ENCODE assay signal across 8 cellular contexts in the genomic region with DNA sequence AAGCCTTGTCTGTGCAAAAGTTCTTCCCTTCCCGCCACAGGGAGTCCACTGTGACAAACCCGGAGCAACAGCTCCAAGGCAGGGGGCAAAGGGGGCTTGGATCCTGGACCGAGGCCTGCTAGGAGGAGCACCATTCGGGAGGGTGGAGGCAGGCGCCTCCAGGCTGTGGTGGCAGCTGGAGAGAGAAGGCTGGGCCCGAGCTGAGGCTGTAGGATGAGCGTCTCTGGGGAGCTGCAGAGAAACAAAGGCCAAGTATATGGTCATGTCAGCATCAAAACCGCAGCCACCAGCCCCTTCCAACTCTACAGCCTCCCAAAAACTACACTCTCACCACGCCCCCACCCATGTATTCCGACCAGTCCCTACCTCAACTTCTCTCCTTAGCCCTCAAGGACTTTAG. TPM values are rescaled to one million over a fixed set of nuclear protein-coding genes. Genes with fewer than 3 reads are reported as not detected.
A peak's percentile ranks its signal among the peaks of the same experiment; 100 is the strongest.
DNase-seq lines count a peak whose midpoint lies in the region; ATAC-seq and TF ChIP-seq lines count a peak whose summit lies in the region.

No MANE protein-coding gene starts in this region.

- H3K4me1 ChIP-seq in HEK293 (ENCODE audit: control insufficient read depth, insufficient read depth, low read length) = no peaks in the 10 kb centered on the region
- peaks cover 32% of the 10 kb centered on the region for H3K4me1 ChIP-seq in right cardiac atrium (ENCODE audit: control insufficient read depth, insufficient read depth, low read length)

- H3K9me3 Mint-ChIP-seq in activated CD8-positive, alpha-beta T cell treated with anti-CD3 and anti-CD28 coated beads, Interleukin-2, amount 10 ng/mL, durations not matched to agents 7 days and 5 days (ENCODE audit: insufficient read depth) = no peaks in the 10 kb centered on the region

- intact Hi-C loops in right cardiac atrium (cut with DNase I) = no loop called here

- H3K27me3 ChIP-seq in right cardiac atrium (ENCODE audit: control insufficient read depth, insufficient read depth) = no peaks in the 10 kb centered on the region

- TF ChIP-seq CTCF in HEK293 (tag by site-specific recombination; IDR thresholded peaks at IDR 0.05) = no peak

- CTCF ChIA-PET in HEK293 (lab: Yijun Ruan, JAX) = no interaction called here
- CTCF ChIA-PET in activated CD8-positive, alpha-beta T cell treated with anti-CD3 and anti-CD28 coated beads, Interleukin-2, amount 10 ng/mL, durations not matched to agents 7 days and 5 days (lab: Charles Lee) = interaction anchor here (4.9 kb wide), 1 partner anchor 12 kb away, joined by 69 read pairs; a partner anchor contains a TSS

- H3K27ac ChIP-seq in HEK293 (ENCODE audit: extremely low read depth, low read depth, low read length) = no peak overlapping the region
- peak overlapping the region; percentile 86 for H3K27ac ChIP-seq in right cardiac atrium (ENCODE audit: low read length)
- H3K27ac ChIP-seq in skin epidermis = peak overlapping the region; percentile 45 to 99 (median 93)

- TF ChIP-seq POLR2A in GM18505 (IDR thresholded peaks at IDR 0.05; ENCODE audit: borderline replicate concordance, extremely low read depth, insufficient read depth, insufficient read length) = no peak

- H3K4me3 ChIP-seq in HEK293 (ENCODE audit: low read depth, low read length) = peak overlapping the region; percentile 65
- H3K4me3 ChIP-seq in right cardiac atrium (ENCODE audit: low read length) = peak overlapping the region; percentile 75
- peak overlapping the region; percentile 67 to 90 (median 75) for H3K4me3 ChIP-seq in skin epidermis

- peak overlapping the region; percentile 84 for H3K4me3 Mint-ChIP-seq in activated CD8-positive, alpha-beta T cell treated with anti-CD3 and anti-CD28 coated beads, Interleukin-2, amount 10 ng/mL, durations not matched to agents 7 days and 5 days

- 31% methylated on average over 10 of the region's 10 CpGs for WGBS in right cardiac atrium

- H3K27me3 Mint-ChIP-seq in activated CD8-positive, alpha-beta T cell treated with anti-CD3 and anti-CD28 coated beads, Interleukin-2, amount 10 ng/mL, durations not matched to agents 7 days and 5 days (ENCODE audit: low read depth) = no peaks in the 10 kb centered on the region

- H3K9me3 ChIP-seq in HEK293 (ENCODE audit: control insufficient read depth, insufficient read depth, low read depth, low read length) (no peaks in the 10 kb centered on the region), right cardiac atrium (ENCODE audit: control insufficient read depth, low read length) (no peaks in the 10 kb centered on the region)

- peaks cover 0 to 39% of the 10 kb centered on the region in 2 experiments; a peak in 1 of 3 replicates for H3K36me3 ChIP-seq in HEK293 (ENCODE audit: control insufficient read depth in 2 of 2, insufficient read depth in 1 of 2, low read length in 2 of 2)

- POLR2A ChIA-PET in HEK293 (lab: Yijun Ruan, JAX) = interaction anchor here (3.0 kb wide), 1 partner anchor 13 kb away, joined by 19 read pairs; a partner anchor contains a TSS
- POLR2A ChIA-PET in activated CD8-positive, alpha-beta T cell treated with anti-CD3 and anti-CD28 coated beads, Interleukin-2, amount 10 ng/mL, durations not matched to agents 7 days and 5 days (lab: Charles Lee) = interaction anchor here (2.3 to 5.0 kb wide), 2 partner anchors 14 to 34 kb away, joined by 17 to 52 read pairs; a partner anchor contains a TSS

- no peak for DNase-seq in activated CD8-positive, alpha-beta T cell treated with anti-CD3 and anti-CD28 coated beads, Interleukin-2, amount 10 ng/mL, durations not matched to agents 7 days and 5 days
- DNase-seq in right cardiac atrium = peak in 1 of 3 donors; percentile 66
- DNase-seq in putamen (ENCODE audit: low spot score) = no peak
- no peak for DNase-seq in medulla oblongata (ENCODE audit: extremely low spot score)

- peaks cover 46% of the 10 kb centered on the region for H3K4me1 Mint-ChIP-seq in activated CD8-positive, alpha-beta T cell treated with anti-CD3 and anti-CD28 coated beads, Interleukin-2, amount 10 ng/mL, durations not matched to agents 7 days and 5 days (ENCODE audit: low read depth)

- no peak for ATAC-seq in activated CD8-positive, alpha-beta T cell treated with anti-CD3 and anti-CD28 coated beads, Interleukin-2, amount 10 ng/mL, durations not matched to agents 7 days and 5 days
- peak in 1 of 2 donors; percentile 0 for ATAC-seq in right cardiac atrium
- no peak for ATAC-seq in GM18505 (IDR thresholded peaks at IDR 0.05; ENCODE audit: unreplicated experiment)
- no peak for ATAC-seq in GM18870 (IDR thresholded peaks at IDR 0.05; ENCODE audit: unreplicated experiment)

- peaks cover 34% of the 10 kb centered on the region for H3K36me3 Mint-ChIP-seq in activated CD8-positive, alpha-beta T cell treated with anti-CD3 and anti-CD28 coated beads, Interleukin-2, amount 10 ng/mL, durations not matched to agents 7 days and 5 days (ENCODE audit: low read depth)

- peak overlapping the region; percentile 98 for H3K27ac Mint-ChIP-seq in activated CD8-positive, alpha-beta T cell treated with anti-CD3 and anti-CD28 coated beads, Interleukin-2, amount 10 ng/mL, durations not matched to agents 7 days and 5 days

TF ChIP-seq in HEK293, 187 proteins besides CTCF, POLR2A, EP300 and RAD21 (continues in another document):
- TF ChIP-seq KLF8 (tag by site-specific recombination; IDR thresholded peaks at IDR 0.05) (no peak), ZNF791 (tag by site-specific recombination; IDR thresholded peaks at IDR 0.05) (no peak), ZNF37A (tag by site-specific recombination; IDR thresholded peaks at IDR 0.05) (no peak), ZNF433 (tag by site-specific recombination; IDR thresholded peaks at IDR 0.05; ENCODE audit: low read depth) (no peak)
- TF ChIP-seq, protein P1, sequence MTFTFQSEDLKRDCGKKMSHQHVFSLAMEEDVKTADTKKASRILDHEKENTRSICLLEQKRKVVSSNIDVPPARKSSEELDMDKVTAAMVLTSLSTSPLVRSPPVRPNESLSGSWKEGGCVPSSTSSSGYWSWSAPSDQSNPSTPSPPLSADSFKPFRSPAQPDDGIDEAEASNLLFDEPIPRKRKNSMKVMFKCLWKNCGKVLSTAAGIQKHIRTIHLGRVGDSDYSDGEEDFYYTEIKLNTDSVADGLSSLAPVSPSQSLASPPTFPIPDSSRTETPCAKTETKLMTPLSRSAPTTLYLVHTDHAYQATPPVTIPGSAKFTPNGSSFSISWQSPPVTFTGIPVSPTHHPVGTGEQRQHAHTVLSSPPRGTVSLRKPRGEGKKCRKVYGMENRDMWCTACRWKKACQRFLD (tag by site-specific recombination; IDR thresholded peaks at IDR 0.05) = no peak
- TF ChIP-seq, protein P2, sequence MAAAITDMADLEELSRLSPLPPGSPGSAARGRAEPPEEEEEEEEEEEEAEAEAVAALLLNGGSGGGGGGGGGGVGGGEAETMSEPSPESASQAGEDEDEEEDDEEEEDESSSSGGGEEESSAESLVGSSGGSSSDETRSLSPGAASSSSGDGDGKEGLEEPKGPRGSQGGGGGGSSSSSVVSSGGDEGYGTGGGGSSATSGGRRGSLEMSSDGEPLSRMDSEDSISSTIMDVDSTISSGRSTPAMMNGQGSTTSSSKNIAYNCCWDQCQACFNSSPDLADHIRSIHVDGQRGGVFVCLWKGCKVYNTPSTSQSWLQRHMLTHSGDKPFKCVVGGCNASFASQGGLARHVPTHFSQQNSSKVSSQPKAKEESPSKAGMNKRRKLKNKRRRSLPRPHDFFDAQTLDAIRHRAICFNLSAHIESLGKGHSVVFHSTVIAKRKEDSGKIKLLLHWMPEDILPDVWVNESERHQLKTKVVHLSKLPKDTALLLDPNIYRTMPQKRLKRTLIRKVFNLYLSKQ (tag by site-specific recombination; IDR thresholded peaks at IDR 0.05; ENCODE audit: borderline replicate concordance) = no peak
- TF ChIP-seq, protein P3, sequence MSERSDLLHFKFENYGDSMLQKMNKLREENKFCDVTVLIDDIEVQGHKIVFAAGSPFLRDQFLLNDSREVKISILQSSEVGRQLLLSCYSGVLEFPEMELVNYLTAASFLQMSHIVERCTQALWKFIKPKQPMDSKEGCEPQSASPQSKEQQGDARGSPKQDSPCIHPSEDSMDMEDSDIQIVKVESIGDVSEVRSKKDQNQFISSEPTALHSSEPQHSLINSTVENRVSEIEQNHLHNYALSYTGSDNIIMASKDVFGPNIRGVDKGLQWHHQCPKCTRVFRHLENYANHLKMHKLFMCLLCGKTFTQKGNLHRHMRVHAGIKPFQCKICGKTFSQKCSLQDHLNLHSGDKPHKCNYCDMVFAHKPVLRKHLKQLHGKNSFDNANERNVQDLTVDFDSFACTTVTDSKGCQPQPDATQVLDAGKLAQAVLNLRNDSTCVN (tag by site-specific recombination; optimal IDR thresholded peaks at IDR 0.05) = no peak
- TF ChIP-seq, protein P4, sequence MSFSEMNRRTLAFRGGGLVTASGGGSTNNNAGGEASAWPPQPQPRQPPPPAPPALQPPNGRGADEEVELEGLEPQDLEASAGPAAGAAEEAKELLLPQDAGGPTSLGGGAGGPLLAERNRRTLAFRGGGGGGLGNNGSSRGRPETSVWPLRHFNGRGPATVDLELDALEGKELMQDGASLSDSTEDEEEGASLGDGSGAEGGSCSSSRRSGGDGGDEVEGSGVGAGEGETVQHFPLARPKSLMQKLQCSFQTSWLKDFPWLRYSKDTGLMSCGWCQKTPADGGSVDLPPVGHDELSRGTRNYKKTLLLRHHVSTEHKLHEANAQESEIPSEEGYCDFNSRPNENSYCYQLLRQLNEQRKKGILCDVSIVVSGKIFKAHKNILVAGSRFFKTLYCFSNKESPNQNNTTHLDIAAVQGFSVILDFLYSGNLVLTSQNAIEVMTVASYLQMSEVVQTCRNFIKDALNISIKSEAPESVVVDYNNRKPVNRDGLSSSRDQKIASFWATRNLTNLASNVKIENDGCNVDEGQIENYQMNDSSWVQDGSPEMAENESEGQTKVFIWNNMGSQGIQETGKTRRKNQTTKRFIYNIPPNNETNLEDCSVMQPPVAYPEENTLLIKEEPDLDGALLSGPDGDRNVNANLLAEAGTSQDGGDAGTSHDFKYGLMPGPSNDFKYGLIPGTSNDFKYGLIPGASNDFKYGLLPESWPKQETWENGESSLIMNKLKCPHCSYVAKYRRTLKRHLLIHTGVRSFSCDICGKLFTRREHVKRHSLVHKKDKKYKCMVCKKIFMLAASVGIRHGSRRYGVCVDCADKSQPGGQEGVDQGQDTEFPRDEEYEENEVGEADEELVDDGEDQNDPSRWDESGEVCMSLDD (tag by site-specific recombination; IDR thresholded peaks at IDR 0.05) = no peak

RNA-seq across cellular contexts. Expression of a gene that starts 0.6 kb away (rescaled TPM):
- total RNA-seq in activated CD8-positive, alpha-beta T cell treated with anti-CD3 and anti-CD28 coated beads, Interleukin-2, amount 10 ng/mL, durations not matched to agents 7 days and 5 days = 10 to 100 TPM; 28.9 to 31.4 TPM
- total RNA-seq in right cardiac atrium = 10 to 100 TPM; 15.3 to 20.8 (median 18.0) TPM
- polyA plus RNA-seq in right cardiac atrium = 18.0 TPM

RNA-seq across cellular contexts. Expression of a gene that starts 12.9 kb away (rescaled TPM):
- 10 to 100 TPM; 48.4 to 54.5 TPM for total RNA-seq in activated CD8-positive, alpha-beta T cell treated with anti-CD3 and anti-CD28 coated beads, Interleukin-2, amount 10 ng/mL, durations not matched to agents 7 days and 5 days
- total RNA-seq in right cardiac atrium = 10 to 100 TPM; 34.6 to 52.7 (median 40.5) TPM
- 29.3 TPM for polyA plus RNA-seq in right cardiac atrium

RNA-seq across cellular contexts. Expression of a gene that starts 33.7 kb away (rescaled TPM):
- 10 to 100 TPM; 52.7 to 66.8 TPM for total RNA-seq in activated CD8-positive, alpha-beta T cell treated with anti-CD3 and anti-CD28 coated beads, Interleukin-2, amount 10 ng/mL, durations not matched to agents 7 days and 5 days
- total RNA-seq in right cardiac atrium = 10 to 100 TPM; 12.8 to 27.2 (median 19.6) TPM
- 24.4 TPM for polyA plus RNA-seq in right cardiac atrium
